ENCODE assay signal across 21 cellular contexts in genomic region chr11:26801601-26802000, GRCh38.
DNase-seq lines count a peak whose midpoint lies in the region; ATAC-seq and TF ChIP-seq lines count a peak whose summit lies in the region.
"Had no signal": no experiment of that assay in that cellular context is flagged by ENCODE, and none has a peak within 500 bp of the region (broad histone marks: within the 10 kb centered on the region; RNA-seq: fewer than 3 reads in every experiment).

No MANE protein-coding gene starts in this region.

- H3K4me3 ChIP-seq in SK-N-SH (ENCODE audit: low read depth in 2 of 2, low read length in 1 of 2) (no peak overlapping the region), OCI-LY1 (ENCODE audit: low read depth, low read length, poor library complexity, severe bottlenecking) (no peak overlapping the region), mesenchymal stem cell (ENCODE audit: insufficient read depth in 1 of 2, low read depth in 1 of 2, low read length in 2 of 2) (no peak overlapping the region), A673 (ENCODE audit: low read depth, low read length, poor library complexity, severe bottlenecking) (no peak overlapping the region)
- H3K4me3 ChIP-seq: BLaER1, GM23338 had no signal

- TF ChIP-seq EP300 in SK-N-SH (IDR thresholded peaks at IDR 0.05; ENCODE audit: borderline replicate concordance in 1 of 2, low read depth in 1 of 2, low read length in 1 of 2) = no peak

- BruUV-seq in A673 (replicated peaks; lab: Mats Ljungman, UMichigan) = no TSS peak

- H3K23ac ChIP-seq in mesenchymal stem cell (ENCODE audit: low read length in 2 of 2) = no peak overlapping the region

- H3K4me2 ChIP-seq in SK-N-SH = no peak overlapping the region
- H3K4me2 ChIP-seq in OCI-LY1 (ENCODE audit: low read length) = no peak overlapping the region
- no peak overlapping the region for H3K4me2 ChIP-seq in mesenchymal stem cell (ENCODE audit: low read length, poor library complexity, severe bottlenecking)
- H3K4me2 ChIP-seq: BLaER1, GM23338 had no signal

- H4K20me1 ChIP-seq in SK-N-SH (ENCODE audit: insufficient read depth) = no peaks in the 10 kb centered on the region
- no peaks in the 10 kb centered on the region for H4K20me1 ChIP-seq in OCI-LY1 (ENCODE audit: insufficient read depth, low read length)
- H4K20me1 ChIP-seq: BLaER1 had no signal

- WGBS in SK-N-SH (ENCODE audit: low lambda C conversion rate) = 24% methylated on average over 1 of the region's 1 CpG
- 100% methylated on average over 1 of the region's 1 CpG for WGBS in mesenchymal stem cell

- H2BK12ac ChIP-seq in mesenchymal stem cell (ENCODE audit: low read length in 2 of 2) = no peak overlapping the region

- CTCF ChIA-PET in SK-N-SH (lab: Yijun Ruan, JAX) = no interaction called here
- CTCF ChIA-PET in A673 (lab: Charles Lee) = no interaction called here

- no peaks in the 10 kb centered on the region for H3K79me1 ChIP-seq in mesenchymal stem cell (replicated peaks; ENCODE audit: low read length, poor library complexity, severe bottlenecking)

- H3K79me2 ChIP-seq in SK-N-SH (ENCODE audit: insufficient read depth) (no peaks in the 10 kb centered on the region), OCI-LY1 (ENCODE audit: insufficient read depth, low read length) (no peaks in the 10 kb centered on the region)

- H3K9me2 ChIP-seq in SK-N-SH = no peaks in the 10 kb centered on the region
- H3K9me2 ChIP-seq in OCI-LY1 (ENCODE audit: low read depth, low read length) = no peaks in the 10 kb centered on the region

- H3K9ac ChIP-seq in SK-N-SH (no peak overlapping the region), OCI-LY1 (ENCODE audit: low read length) (no peak overlapping the region), mesenchymal stem cell (ENCODE audit: low read length) (no peak overlapping the region)
- H3K9ac ChIP-seq: BLaER1 had no signal

- intact Hi-C loops in A673 (cut with micrococcal nuclease; ENCODE audit: unreplicated experiment) = no loop called here

- TF ChIP-seq CTCF in SK-N-SH (IDR thresholded peaks at IDR 0.05) (no peak), OCI-LY1 (IDR thresholded peaks at IDR 0.05; ENCODE audit: low read length) (no peak), A673 (conservative IDR thresholded peaks at IDR 0.05; ENCODE audit: low read depth, low read length) (no peak)

- no peak overlapping the region for H2AK5ac ChIP-seq in mesenchymal stem cell (ENCODE audit: low read length, severe bottlenecking)

- H2AFZ ChIP-seq in SK-N-SH (ENCODE audit: low read depth) (no peak overlapping the region), OCI-LY1 (ENCODE audit: low read length) (no peak overlapping the region), mesenchymal stem cell (ENCODE audit: low read depth, low read length) (no peak overlapping the region)
- H2AFZ ChIP-seq: GM23338 had no signal

- TF ChIP-seq RAD21 in SK-N-SH (IDR thresholded peaks at IDR 0.05; ENCODE audit: low read length) = no peak

- H3K18ac ChIP-seq in mesenchymal stem cell (ENCODE audit: low read depth in 1 of 2, low read length in 2 of 2) = no peak overlapping the region

- no peak overlapping the region for H3K14ac ChIP-seq in mesenchymal stem cell (ENCODE audit: low read length in 2 of 2)

- peak overlapping the region; percentile 2 to 76; a peak in 2 of 4 replicates for H3K27ac ChIP-seq in SK-N-SH (ENCODE audit: low read depth in 2 of 2, low read length in 1 of 2)
- peak overlapping the region; percentile 19 for H3K27ac ChIP-seq in OCI-LY1 (ENCODE audit: low read depth, low read length, poor library complexity, severe bottlenecking)
- no peak overlapping the region for H3K27ac ChIP-seq in mesenchymal stem cell (ENCODE audit: low read length, poor library complexity, severe bottlenecking)
- H3K27ac ChIP-seq in A673 (ENCODE audit: low read depth, low read length, poor library complexity, severe bottlenecking) = no peak overlapping the region
- H3K27ac ChIP-seq: 22Rv1, BLaER1, C4-2B had no signal

- DNase-seq in SK-N-SH (no peak), fibroblast of gingiva (ENCODE audit: low read depth) (peak; percentile 22), mesenchymal stem cell (no peak), A673 (ENCODE audit: low spot score) (no peak), NCI-H2081 (lab: John Stamatoyannopoulos, UW) (no peak)
- DNase-seq: ACHN; Caco-2; CD4-positive, CD25-positive, alpha-beta regulatory T cell; CD8-positive, alpha-beta T cell; DMS 273 treated with DMSO at 0.1 percent for 48 hours; DMS79; GF-D8; H9; HFFc6 had no signal

- POLR2A ChIA-PET in SK-N-SH (lab: Yijun Ruan, JAX) = no interaction called here
- POLR2A ChIA-PET in A673 (lab: Charles Lee; ENCODE audit: low non-redundant PET) = interaction anchor here (0.7 kb wide), 1 partner anchor 186 kb away, joined by 6 read pairs; no protein-coding TSS in a partner anchor

- H3K36me3 ChIP-seq in SK-N-SH (replicated peaks in 1 of 2; ENCODE audit: control insufficient read depth in 1 of 2, insufficient read depth in 2 of 2, low read length in 1 of 2) (no peaks in the 10 kb centered on the region), OCI-LY1 (ENCODE audit: insufficient read depth, low read length) (no peaks in the 10 kb centered on the region), mesenchymal stem cell (ENCODE audit: control insufficient read depth in 1 of 2, insufficient read depth in 2 of 2, low read depth in 1 of 2, low read length in 2 of 2) (no peaks in the 10 kb centered on the region), A673 (ENCODE audit: insufficient read depth, low read length, poor library complexity, severe bottlenecking) (no peaks in the 10 kb centered on the region)
- H3K36me3 ChIP-seq: BLaER1 had no signal

- no peak overlapping the region for H4K8ac ChIP-seq in mesenchymal stem cell (ENCODE audit: low read length)

- ATAC-seq in SK-N-SH treated with all-trans-retinoic acid at 6 μM for 48 hours = no peak
- ATAC-seq: CD8-positive, alpha-beta T cell; GM23338; HCT116 had no signal

- H2BK120ac ChIP-seq in mesenchymal stem cell (ENCODE audit: low read depth, low read length) = no peak overlapping the region

- H3K4me1 ChIP-seq in SK-N-SH (ENCODE audit: control insufficient read depth in 1 of 2, insufficient read depth in 2 of 2, low read depth in 1 of 2, low read length in 1 of 2) (peaks cover 0 to 3% of the 10 kb centered on the region in 2 experiments; a peak in 1 of 4 replicates), OCI-LY1 (ENCODE audit: insufficient read depth, low read length, severe bottlenecking) (peaks cover 32% of the 10 kb centered on the region), mesenchymal stem cell (ENCODE audit: control insufficient read depth, insufficient read depth, low read depth, low read length) (no peaks in the 10 kb centered on the region), A673 (ENCODE audit: insufficient read depth, low read length, poor library complexity, severe bottlenecking) (no peaks in the 10 kb centered on the region)
- H3K4me1 ChIP-seq: BLaER1, Caco-2 had no signal

- no peak overlapping the region for H2BK15ac ChIP-seq in mesenchymal stem cell (ENCODE audit: low read depth, poor library complexity, severe bottlenecking)

- H3K4ac ChIP-seq in mesenchymal stem cell (ENCODE audit: low read depth in 1 of 2, low read length in 2 of 2) = no peak overlapping the region

- H2BK5ac ChIP-seq in mesenchymal stem cell (ENCODE audit: low read depth, low read length, poor library complexity, severe bottlenecking) = no peak overlapping the region

- no peak overlapping the region for H4K91ac ChIP-seq in mesenchymal stem cell (ENCODE audit: low read length)

- no peaks in the 10 kb centered on the region for H3F3A ChIP-seq in SK-N-SH (replicated peaks; ENCODE audit: insufficient read depth)
- no peaks in the 10 kb centered on the region for H3F3A ChIP-seq in OCI-LY1 (ENCODE audit: insufficient read depth, low read length)

- H3K9me3 ChIP-seq in SK-N-SH (no peaks in the 10 kb centered on the region), OCI-LY1 (ENCODE audit: low read length) (0 out of 2 replicates have a peak, but pooled peaks cover 2% of the 10 kb centered on the region), mesenchymal stem cell (ENCODE audit: control insufficient read depth, low read length) (no peaks in the 10 kb centered on the region), A673 (ENCODE audit: low read depth, low read length, poor library complexity, severe bottlenecking) (no peaks in the 10 kb centered on the region)
- H3K9me3 ChIP-seq: BLaER1, Caco-2 had no signal

- H3K27me3 ChIP-seq in SK-N-SH (ENCODE audit: insufficient read depth) (no peaks in the 10 kb centered on the region), OCI-LY1 (ENCODE audit: insufficient read depth, low read length) (no peaks in the 10 kb centered on the region), mesenchymal stem cell (ENCODE audit: control insufficient read depth in 1 of 2, insufficient read depth in 1 of 2, low read length in 2 of 2) (no peaks in the 10 kb centered on the region), A673 (replicated peaks; ENCODE audit: insufficient read depth, low read depth, low read length, poor library complexity) (peaks cover 33% of the 10 kb centered on the region)
- H3K27me3 ChIP-seq: BLaER1 had no signal

TF ChIP-seq in SK-N-SH, 30 proteins besides CTCF, POLR2A, EP300 and RAD21:
- no peak for TF ChIP-seq YY1 (IDR thresholded peaks at IDR 0.05; ENCODE audit: low read depth)
- TF ChIP-seq RFX5 (IDR thresholded peaks at IDR 0.05; ENCODE audit: low read length) = no peak
- no peak for TF ChIP-seq NFIC (IDR thresholded peaks at IDR 0.05; ENCODE audit: borderline replicate concordance)

TF ChIP-seq in SK-N-SH treated with all-trans-retinoic acid at 6 μM for 48 hours, 23 proteins besides CTCF, POLR2A, EP300 and RAD21 (continues in another document):
- no peak for TF ChIP-seq ZFP30 (CRISPR knock-in tag; IDR thresholded peaks at IDR 0.05)
- no peak for TF ChIP-seq RARB (CRISPR knock-in tag; IDR thresholded peaks at IDR 0.05)
- no peak for TF ChIP-seq SNAI2 (CRISPR knock-in tag; IDR thresholded peaks at IDR 0.05)
- TF ChIP-seq GLIS3 (CRISPR knock-in tag; IDR thresholded peaks at IDR 0.05) = no peak

Comparison
In these comparisons a context has a peak if more than half of its experiments do, and no peak if none do; other contexts are left out.
1. H3K27ac ChIP-seq: peak in SK-N-SH (2 of 2) and OCI-LY1 (single experiment); none in mesenchymal stem cell (single experiment) and A673 (single experiment).